In genomic region chr13:27449081-27449603, GRCh38 we compare ENCODE assay signal across 8 cellular contexts. TPM values are rescaled to one million over a fixed set of nuclear protein-coding genes. Genes with fewer than 3 reads are reported as not detected.
DNase-seq lines count a peak whose midpoint lies in the region; ATAC-seq and TF ChIP-seq lines count a peak whose summit lies in the region.

No MANE protein-coding gene starts in this region.

- CTCF ChIA-PET in activated B cell treated with CpG ODN at 0.5 μM for 24 hours (lab: Charles Lee), result interaction anchor here (1.9 kb wide), 1 partner anchor 23 kb away, joined by 9 read pairs; no protein-coding TSS in a partner anchor

- H3K27me3 ChIP-seq in iPS-18a (ENCODE audit: control insufficient read depth, insufficient read depth, low read length), result peaks cover 26% of the 10 kb centered on the region

- peaks cover 20% of the 10 kb centered on the region for H3K36me3 Mint-ChIP-seq in activated B cell treated with CpG ODN at 0.5 μM for 24 hours (ENCODE audit: low read depth)

- H3K27ac ChIP-seq in iPS-18a (ENCODE audit: low read length), result peak overlapping the region; percentile 36

- no peaks in the 10 kb centered on the region for H3K27me3 Mint-ChIP-seq in activated B cell treated with CpG ODN at 0.5 μM for 24 hours
- H3K27me3 Mint-ChIP-seq in stimulated activated naive CD8-positive, alpha-beta T cell treated with anti-CD3 and anti-CD28 coated beads, Interleukin-15, amount 100 ng/mL, for 72 hours, result no peaks in the 10 kb centered on the region

- peaks cover 70% of the 10 kb centered on the region for H3K4me1 Mint-ChIP-seq in activated B cell treated with CpG ODN at 0.5 μM for 24 hours
- peaks cover 49% of the 10 kb centered on the region for H3K4me1 Mint-ChIP-seq in stimulated activated naive CD8-positive, alpha-beta T cell treated with anti-CD3 and anti-CD28 coated beads, Interleukin-15, amount 100 ng/mL, for 72 hours

- peak overlapping the region; percentile 98 for H3K27ac Mint-ChIP-seq in activated B cell treated with CpG ODN at 0.5 μM for 24 hours
- H3K27ac Mint-ChIP-seq in stimulated activated naive CD8-positive, alpha-beta T cell treated with anti-CD3 and anti-CD28 coated beads, Interleukin-15, amount 100 ng/mL, for 72 hours, result peak overlapping the region; percentile 93 to 96

- no peak for ATAC-seq in activated B cell treated with CpG ODN at 0.5 μM for 24 hours (ENCODE audit: low read depth)
- ATAC-seq in stimulated activated naive CD8-positive, alpha-beta T cell treated with anti-CD3 and anti-CD28 coated beads, Interleukin-15, amount 100 ng/mL, for 72 hours, result no peak
- ATAC-seq in HG02852 (IDR thresholded peaks at IDR 0.05; ENCODE audit: unreplicated experiment), result no peak
- no peak for ATAC-seq in HG03039 (IDR thresholded peaks at IDR 0.05; ENCODE audit: unreplicated experiment)

- H3K9me3 ChIP-seq in iPS-18a (ENCODE audit: control insufficient read depth, low read depth, low read length), result no peaks in the 10 kb centered on the region

- peaks cover 14% of the 10 kb centered on the region for H3K4me1 ChIP-seq in iPS-18a (ENCODE audit: control insufficient read depth, low read depth, low read length)

- peak overlapping the region; percentile 76 for H3K9ac ChIP-seq in iPS-18a (ENCODE audit: low read length)

- no peaks in the 10 kb centered on the region for H3K9me3 Mint-ChIP-seq in activated B cell treated with CpG ODN at 0.5 μM for 24 hours
- no peaks in the 10 kb centered on the region for H3K9me3 Mint-ChIP-seq in stimulated activated naive CD8-positive, alpha-beta T cell treated with anti-CD3 and anti-CD28 coated beads, Interleukin-15, amount 100 ng/mL, for 72 hours

- H3K4me3 Mint-ChIP-seq in activated B cell treated with CpG ODN at 0.5 μM for 24 hours, result peak overlapping the region; percentile 96
- peak overlapping the region; percentile 80 to 92 for H3K4me3 Mint-ChIP-seq in stimulated activated naive CD8-positive, alpha-beta T cell treated with anti-CD3 and anti-CD28 coated beads, Interleukin-15, amount 100 ng/mL, for 72 hours

- intact Hi-C loops in activated B cell treated with CpG ODN at 0.5 μM for 24 hours (cut with micrococcal nuclease), result loop anchor here (5.0 kb wide), 1 partner anchor 317 kb away; no protein-coding TSS in a partner anchor

- no peaks in the 10 kb centered on the region for H3K36me3 ChIP-seq in iPS-18a (ENCODE audit: control insufficient read depth, low read depth, low read length)

- H3K4me3 ChIP-seq in iPS-18a (ENCODE audit: low read length), result peak overlapping the region; percentile 77

- POLR2A ChIA-PET in activated B cell treated with CpG ODN at 0.5 μM for 24 hours (lab: Charles Lee), result interaction anchor here (0.5 to 6.5 kb wide), 8 partner anchors 23 to 195 kb away, joined by 3 to 185 read pairs (median 10); partner anchors contain the start of genes GTF3A and LNX2

- DNase-seq in NCI-H1417 (lab: John Stamatoyannopoulos, UW) (peak in 2 of 3 experiments; percentile 20 to 61), NCI-H1417 treated with DMSO at 0.1 percent for 48 hours (lab: John Stamatoyannopoulos, UW) (no peak), activated B cell treated with CpG ODN at 0.5 μM for 24 hours (no peak)
- no peak for DNase-seq in stimulated activated naive CD8-positive, alpha-beta T cell treated with anti-CD3 and anti-CD28 coated beads, Interleukin-15, amount 100 ng/mL, for 72 hours
- DNase-seq in stimulated activated CD4-positive, alpha-beta T cell treated with anti-CD3 and anti-CD28 coated beads, Interleukin-15, amount 100 ng/mL, for 24 hours, result no peak

- TF ChIP-seq CTCF in activated B cell treated with CpG ODN at 0.5 μM for 24 hours (IDR thresholded peaks at IDR 0.05), result no peak

RNA-seq across cellular contexts. Expression of gene MTIF3, which starts 1.2 kb away (rescaled TPM):
- total RNA-seq in activated B cell treated with CpG ODN at 0.5 μM for 24 hours, result 39.8 and 50.1 TPM in 2 replicates

RNA-seq across cellular contexts. Expression of gene GTF3A, which starts 24.7 kb away (rescaled TPM):
- 119 and 134 TPM in 2 replicates for total RNA-seq in activated B cell treated with CpG ODN at 0.5 μM for 24 hours

Comparison
In these comparisons a context has a peak if more than half of its experiments do, and no peak if none do; other contexts are left out.
1. DNase-seq: peak in NCI-H1417 (2 of 3); none in NCI-H1417 treated with DMSO at 0.1 percent for 48 hours (single experiment), activated B cell treated with CpG ODN at 0.5 μM for 24 hours (single experiment), stimulated activated naive CD8-positive, alpha-beta T cell treated with anti-CD3 and anti-CD28 coated beads, Interleukin-15, amount 100 ng/mL, for 72 hours (0 of 2) and stimulated activated CD4-positive, alpha-beta T cell treated with anti-CD3 and anti-CD28 coated beads, Interleukin-15, amount 100 ng/mL, for 24 hours (single experiment).